Comparison of ENCODE assay signal across 14 cellular contexts in genomic region chr22:46752911-46753310, GRCh38. TPM values are rescaled to one million over a fixed set of nuclear protein-coding genes. Genes with fewer than 3 reads are reported as not detected.
DNase-seq lines count a peak whose midpoint lies in the region; ATAC-seq and TF ChIP-seq lines count a peak whose summit lies in the region.
"Had no signal": no experiment of that assay in that cellular context is flagged by ENCODE, and none has a peak within 500 bp of the region (broad histone marks: within the 10 kb centered on the region; RNA-seq: fewer than 3 reads in every experiment).

No MANE protein-coding gene starts in this region.

- peaks cover 24 to 36% of the 10 kb centered on the region in 2 donors for H3K4me1 Mint-ChIP-seq in natural killer cell treated with Interleukin-12 subunit alpha and Interleukin-12 subunit beta and Interleukin-15 and Interleukin-18, amount 100 ng/mL, for 72 hours (ENCODE audit: low read depth in 2 of 2)
- peaks cover 30 to 43% of the 10 kb centered on the region in 2 donors for H3K4me1 Mint-ChIP-seq in natural killer cell
- H3K4me1 Mint-ChIP-seq in CD4-positive, alpha-beta T cell (ENCODE audit: low read depth) = peaks cover 38% of the 10 kb centered on the region

- WGBS in esophagus squamous epithelium, 2 donors = 79 to 86% methylated on average over 2 of the region's 7 CpGs
- WGBS in neuronal stem cell (ENCODE audit: extremely low coverage in 2 of 2, insufficient read length in 2 of 2, insufficient replicate concordance in 1 of 2), 2 donors = no CpG with 5 or more reads among the region's 7 CpGs
- WGBS in urinary bladder = 91% methylated on average over 7 of the region's 7 CpGs

- H3K27me3 ChIP-seq in esophagus squamous epithelium = peaks cover 0 to 8% (median 0%) of the 10 kb centered on the region in 4 donors
- H3K27me3 ChIP-seq in neuronal stem cell (ENCODE audit: control insufficient read depth in 3 of 3, insufficient read depth in 3 of 3, low read depth in 1 of 3, low read length in 3 of 3) = peaks cover 0 to 26% (median 0%) of the 10 kb centered on the region in 3 experiments
- no peaks in the 10 kb centered on the region for H3K27me3 ChIP-seq in CD4-positive, alpha-beta T cell (ENCODE audit: control insufficient read depth, insufficient read depth, low read length)
- no peaks in the 10 kb centered on the region for H3K27me3 ChIP-seq in foreskin keratinocyte

- TF ChIP-seq CTCF in natural killer cell (IDR thresholded peaks at IDR 0.05) (no peak), esophagus squamous epithelium (IDR thresholded peaks at IDR 0.05) (no peak), foreskin keratinocyte (conservative IDR thresholded peaks at IDR 0.05) (no peak)
- TF ChIP-seq CTCF in CD4-positive, alpha-beta T cell (IDR thresholded peaks at IDR 0.05) = no peak

- peak overlapping the region; percentile 30 for H3K9ac ChIP-seq in neuronal stem cell (ENCODE audit: low read depth, low read length, poor library complexity)

- H3K4me3 ChIP-seq in esophagus squamous epithelium (no peak overlapping the region), neuronal stem cell (ENCODE audit: low read length in 2 of 2) (no peak overlapping the region), urinary bladder (ENCODE audit: low read depth, low read length) (no peak overlapping the region)

- no peak for ATAC-seq in natural killer cell treated with Interleukin-12 subunit alpha and Interleukin-12 subunit beta and Interleukin-15 and Interleukin-18, amount 100 ng/mL, for 72 hours
- ATAC-seq in natural killer cell (no peak), GM19395 (IDR thresholded peaks at IDR 0.05; ENCODE audit: unreplicated experiment) (no peak), foreskin keratinocyte (no peak)
- no peak for ATAC-seq in CD4-positive, alpha-beta T cell (ENCODE audit: poor library complexity)

- H3K79me1 ChIP-seq in neuronal stem cell (ENCODE audit: low read depth, low read length) = no peaks in the 10 kb centered on the region

- no peak overlapping the region for H4K8ac ChIP-seq in neuronal stem cell (ENCODE audit: low read depth, low read length)

- no peak overlapping the region for H2AFZ ChIP-seq in neuronal stem cell (ENCODE audit: low read length)

- CTCF ChIA-PET in CD4-positive, alpha-beta T cell (lab: Charles Lee) = no interaction called here

- H3K4me3 Mint-ChIP-seq in natural killer cell treated with Interleukin-12 subunit alpha and Interleukin-12 subunit beta and Interleukin-15 and Interleukin-18, amount 100 ng/mL, for 72 hours = no peak overlapping the region
- H3K4me3 Mint-ChIP-seq in natural killer cell = no peak overlapping the region
- no peak overlapping the region for H3K4me3 Mint-ChIP-seq in CD4-positive, alpha-beta T cell
- H3K4me3 Mint-ChIP-seq: IgD-negative memory B cell had no signal

- H3K4me2 ChIP-seq in neuronal stem cell (ENCODE audit: insufficient read depth, low read length, poor library complexity, severe bottlenecking) = no peak overlapping the region

- peaks cover 4% of the 10 kb centered on the region for H3K36me3 Mint-ChIP-seq in natural killer cell treated with Interleukin-12 subunit alpha and Interleukin-12 subunit beta and Interleukin-15 and Interleukin-18, amount 100 ng/mL, for 72 hours
- H3K36me3 Mint-ChIP-seq in natural killer cell = no peaks in the 10 kb centered on the region
- H3K36me3 Mint-ChIP-seq in CD4-positive, alpha-beta T cell (ENCODE audit: low read depth) = no peaks in the 10 kb centered on the region
- H3K36me3 Mint-ChIP-seq: IgD-negative memory B cell had no signal

- POLR2A ChIA-PET in CD4-positive, alpha-beta T cell (lab: Charles Lee) = no interaction called here

- peak overlapping the region; percentile 89 to 98 for H3K27ac Mint-ChIP-seq in natural killer cell treated with Interleukin-12 subunit alpha and Interleukin-12 subunit beta and Interleukin-15 and Interleukin-18, amount 100 ng/mL, for 72 hours
- H3K27ac Mint-ChIP-seq in natural killer cell = peak overlapping the region in 1 of 2 donors; percentile 16
- H3K27ac Mint-ChIP-seq in CD4-positive, alpha-beta T cell = no peak overlapping the region
- H3K27ac Mint-ChIP-seq: IgD-negative memory B cell had no signal

- H2BK5ac ChIP-seq in neuronal stem cell (ENCODE audit: low read length) = no peak overlapping the region

- H3K27me3 Mint-ChIP-seq in natural killer cell treated with Interleukin-12 subunit alpha and Interleukin-12 subunit beta and Interleukin-15 and Interleukin-18, amount 100 ng/mL, for 72 hours = no peaks in the 10 kb centered on the region
- no peaks in the 10 kb centered on the region for H3K27me3 Mint-ChIP-seq in natural killer cell (ENCODE audit: low read depth in 2 of 2)
- H3K27me3 Mint-ChIP-seq in CD4-positive, alpha-beta T cell = no peaks in the 10 kb centered on the region

- H3K23ac ChIP-seq in neuronal stem cell (ENCODE audit: low read depth, low read length, poor library complexity) = no peak overlapping the region

- H3K9me3 ChIP-seq in esophagus squamous epithelium (peaks cover 0 to 16% (median 10%) of the 10 kb centered on the region in 3 donors), neuronal stem cell (replicated peaks in 1 of 2; ENCODE audit: control insufficient read depth in 2 of 2, insufficient read depth in 1 of 2, low read depth in 1 of 2, low read length in 2 of 2) (peaks cover 7 to 11% of the 10 kb centered on the region in 2 donors)
- H3K9me3 ChIP-seq in CD4-positive, alpha-beta T cell (ENCODE audit: control insufficient read depth, low read length) = peaks cover 10% of the 10 kb centered on the region

- no peak overlapping the region for H2BK15ac ChIP-seq in neuronal stem cell (ENCODE audit: low read length)

- peaks cover 5% of the 10 kb centered on the region for H3K9me3 Mint-ChIP-seq in natural killer cell treated with Interleukin-12 subunit alpha and Interleukin-12 subunit beta and Interleukin-15 and Interleukin-18, amount 100 ng/mL, for 72 hours
- no peaks in the 10 kb centered on the region for H3K9me3 Mint-ChIP-seq in natural killer cell
- H3K9me3 Mint-ChIP-seq in CD4-positive, alpha-beta T cell = peaks cover 5% of the 10 kb centered on the region

- no peak overlapping the region for H3K4ac ChIP-seq in neuronal stem cell (ENCODE audit: low read length)

- DNase-seq in natural killer cell treated with Interleukin-12 subunit alpha and Interleukin-12 subunit beta and Interleukin-15 and Interleukin-18, amount 100 ng/mL, for 72 hours (ENCODE audit: low spot score) = no peak
- DNase-seq in natural killer cell (no peak), esophagus squamous epithelium (lab: John Stamatoyannopoulos, UW) (no peak), neuronal stem cell (ENCODE audit: low spot score) (no peak), foreskin keratinocyte (no peak)
- DNase-seq in CD4-positive, alpha-beta T cell = no peak
- DNase-seq: amygdala; head of caudate nucleus; NCI-H2107; NCI-H69; stimulated activated naive CD4-positive, alpha-beta T cell treated with Interleukin-2 at 50 U/mL for 16 hours had no signal

- intact Hi-C loops in natural killer cell (cut with micrococcal nuclease) = no loop called here
- intact Hi-C loops in esophagus squamous epithelium (cut with DNase I) = no loop called here
- intact Hi-C loops in CD4-positive, alpha-beta T cell (cut with DNase I, micrococcal nuclease) = no loop called here

- H2BK12ac ChIP-seq in neuronal stem cell (ENCODE audit: low read length) = no peak overlapping the region

- no peaks in the 10 kb centered on the region for H3K36me3 ChIP-seq in esophagus squamous epithelium
- H3K36me3 ChIP-seq in neuronal stem cell (replicated peaks in 1 of 2; ENCODE audit: control insufficient read depth in 2 of 2, insufficient read depth in 2 of 2, low read length in 2 of 2) = peaks cover 0 to 3% of the 10 kb centered on the region in 2 donors
- no peaks in the 10 kb centered on the region for H3K36me3 ChIP-seq in urinary bladder (ENCODE audit: insufficient read depth)

- H3K27ac ChIP-seq in esophagus squamous epithelium (peak overlapping the region; percentile 76 to 93 (median 88)), neuronal stem cell (replicated peaks; ENCODE audit: low read length) (no peak overlapping the region), urinary bladder (ENCODE audit: low read depth) (peak overlapping the region; percentile 2), foreskin keratinocyte (no peak overlapping the region)
- H3K27ac ChIP-seq in CD4-positive, alpha-beta T cell (ENCODE audit: low read depth, low read length) = no peak overlapping the region

- TF ChIP-seq POLR2A in esophagus squamous epithelium (IDR thresholded peaks at IDR 0.05) = no peak

- no peak overlapping the region for H2AK5ac ChIP-seq in neuronal stem cell (ENCODE audit: low read depth, low read length)

- H3K14ac ChIP-seq in neuronal stem cell (ENCODE audit: low read length) = no peak overlapping the region

- H3K4me1 ChIP-seq in esophagus squamous epithelium (peaks cover 45 to 66% (median 49%) of the 10 kb centered on the region in 3 donors), neuronal stem cell (ENCODE audit: control insufficient read depth in 2 of 2, insufficient read depth in 1 of 2, low read depth in 1 of 2, low read length in 2 of 2) (peaks cover 4 to 7% of the 10 kb centered on the region in 2 donors), urinary bladder (ENCODE audit: insufficient read depth) (no peaks in the 10 kb centered on the region), foreskin keratinocyte (peaks cover 4% of the 10 kb centered on the region)

- no peak overlapping the region for H2BK120ac ChIP-seq in neuronal stem cell (ENCODE audit: low read depth, low read length)

- H3K18ac ChIP-seq in neuronal stem cell (ENCODE audit: low read length) = no peak overlapping the region

- H4K91ac ChIP-seq in neuronal stem cell (ENCODE audit: low read depth, low read length, poor library complexity) = no peak overlapping the region

RNA-seq across cellular contexts. Expression of gene TBC1D22A, which starts 9.5 kb away (rescaled TPM):
- total RNA-seq in natural killer cell treated with Interleukin-12 subunit alpha and Interleukin-12 subunit beta and Interleukin-15 and Interleukin-18, amount 100 ng/mL, for 72 hours = 10 to 100 TPM; 31.9 to 43.4 TPM
- total RNA-seq in natural killer cell (10 to 100 TPM; 47.4 to 53.7 (median 53.2) TPM), esophagus squamous epithelium (10 to 100 TPM; 15.6 to 21.7 (median 20.5) TPM), urinary bladder (7.7 TPM), foreskin keratinocyte (17.5 and 18.7 TPM in 2 replicates)
- 10.2 TPM for polyA plus RNA-seq in neuronal stem cell (2013, experiment 1 of 2)
- 10.6 TPM for polyA plus RNA-seq in neuronal stem cell (2013, experiment 2 of 2)
- polyA plus RNA-seq in urinary bladder (19.1 TPM), foreskin keratinocyte (21.9 and 23.4 TPM in 2 replicates)
- total RNA-seq in CD4-positive, alpha-beta T cell = 10 to 100 TPM; 27.1 to 31.7 TPM

RNA-seq across cellular contexts. Expression of gene CERK, which starts 14.9 kb away (rescaled TPM):
- 10 to 100 TPM; 38.1 to 55.8 TPM for total RNA-seq in natural killer cell treated with Interleukin-12 subunit alpha and Interleukin-12 subunit beta and Interleukin-15 and Interleukin-18, amount 100 ng/mL, for 72 hours
- total RNA-seq in natural killer cell = 10 to 100 TPM; 50.0 to 71.2 (median 55.6) TPM
- total RNA-seq in esophagus squamous epithelium = 10 to 100 TPM; 14.6 to 34.0 (median 26.6) TPM
- polyA plus RNA-seq in neuronal stem cell (2013, experiment 1 of 2) = 50.9 TPM
- polyA plus RNA-seq in neuronal stem cell (2013, experiment 2 of 2) = 51.4 TPM
- 25.4 TPM for total RNA-seq in urinary bladder
- 22.3 TPM for polyA plus RNA-seq in urinary bladder
- 10 to 100 TPM; 84.6 to 88.5 TPM for total RNA-seq in CD4-positive, alpha-beta T cell
- 18.2 and 19.3 TPM in 2 replicates for total RNA-seq in foreskin keratinocyte
- polyA plus RNA-seq in foreskin keratinocyte = 7.1 and 8.1 TPM in 2 replicates

Comparison
In these comparisons a context has a peak if more than half of its experiments do, and no peak if none do; other contexts are left out.
1. H3K27ac ChIP-seq: peak in esophagus squamous epithelium (4 of 4) and urinary bladder (single experiment); none in neuronal stem cell (single experiment), CD4-positive, alpha-beta T cell (single experiment) and foreskin keratinocyte (single experiment).